Comparison of ENCODE assay signal across 8 cellular contexts in genomic region chr12:46071769-46072624, GRCh38.
DNase-seq lines count a peak whose midpoint lies in the region; ATAC-seq and TF ChIP-seq lines count a peak whose summit lies in the region.

No MANE protein-coding gene starts in this region.

- TF ChIP-seq CTCF in AG10803 (conservative IDR thresholded peaks at IDR 0.05; ENCODE audit: low read length): peak; percentile 99

- no peak overlapping the region for H3K4me3 ChIP-seq in AG10803 (ENCODE audit: low read length)

- DNase-seq in AG10803 (ENCODE audit: low read depth) (peak; percentile 67), NCI-H2227 treated with DMSO at 0.1 percent for 48 hours (lab: John Stamatoyannopoulos, UW) (peak; percentile 55), caudate nucleus (lab: John Stamatoyannopoulos, UW) (peak in 41 of 61 donors; percentile 1 to 55 (median 18)), left kidney (ENCODE audit: low read depth, low spot score) (peak; percentile 71)
- peak; percentile 11 to 16 (median 14) for DNase-seq in activated CD4-positive, CD25-positive, alpha-beta regulatory T cell (lab: John Stamatoyannopoulos, UW)
- peak; percentile 45 to 55 for DNase-seq in stimulated activated CD4-positive, alpha-beta T cell treated with anti-CD3 and anti-CD28 coated beads, Interleukin-4, amount 100 ng/mL, for 4 hours

- H3K27ac ChIP-seq in caudate nucleus (ENCODE audit: low read depth, low read length): no peak overlapping the region

- ATAC-seq in GM18873 (IDR thresholded peaks at IDR 0.05; ENCODE audit: low FRiP score, unreplicated experiment): peak; percentile 93
- peak; percentile 92 for ATAC-seq in HG03135 (IDR thresholded peaks at IDR 0.05; ENCODE audit: unreplicated experiment)

Comparison
In these comparisons a context has a peak if more than half of its experiments do, and no peak if none do; other contexts are left out.
1. DNase-seq: peak in every context shown above with its lines; median percentile 71 in left kidney; 67 in AG10803; 55 in NCI-H2227 treated with DMSO at 0.1 percent for 48 hours; 50 in stimulated activated CD4-positive, alpha-beta T cell treated with anti-CD3 and anti-CD28 coated beads, Interleukin-4, amount 100 ng/mL, for 4 hours; 18 in caudate nucleus; 14 in activated CD4-positive, CD25-positive, alpha-beta regulatory T cell.